ENCODE assay signal across 1 cellular context in genomic region chr16:57941016-57941656, GRCh38.
TF ChIP-seq lines count a peak whose summit lies in the region.

No MANE protein-coding gene starts in this region.

TF ChIP-seq in HepG2, 621 proteins besides CTCF, POLR2A, EP300 and RAD21 (continued from another document):
- no peak for TF ChIP-seq CREB3 (CRISPR knock-in tag; IDR thresholded peaks at IDR 0.05)
- TF ChIP-seq MAFF (IDR thresholded peaks at IDR 0.05; ENCODE audit: low read depth, low read length), result 0 out of 2 replicates have a peak, but pooled peaks have one; percentile 14
- no peak for TF ChIP-seq ZNF430 (CRISPR knock-in tag; IDR thresholded peaks at IDR 0.05)
- no peak for TF ChIP-seq ZNF337 (CRISPR knock-in tag; IDR thresholded peaks at IDR 0.05; ENCODE audit: borderline replicate concordance, low read depth)
